Comparison of ENCODE assay signal across 1 cellular context in genomic region chr3:192887047-192887446, GRCh38.
TF ChIP-seq lines count a peak whose summit lies in the region.

No MANE protein-coding gene starts in this region.

TF ChIP-seq in GM23338, 12 proteins besides CTCF, POLR2A, EP300 and RAD21 (continued from another document):
- TF ChIP-seq REST (IDR thresholded peaks at IDR 0.05; ENCODE audit: unreplicated experiment) (no peak), ZNF462 (CRISPR knock-in tag; IDR thresholded peaks at IDR 0.05) (no peak), EZH2phosphoT487 (IDR thresholded peaks at IDR 0.05; ENCODE audit: unreplicated experiment) (no peak), ZNF114 (CRISPR knock-in tag; IDR thresholded peaks at IDR 0.05) (no peak), ETS1 (IDR thresholded peaks at IDR 0.05) (no peak), ZNF331 (CRISPR knock-in tag; IDR thresholded peaks at IDR 0.05; ENCODE audit: low read depth) (no peak), STAT1 (IDR thresholded peaks at IDR 0.05; ENCODE audit: unreplicated experiment) (no peak)
